15 cellular contexts compared by ENCODE assay signal in genomic region chr20:56181593-56181992, GRCh38.
DNase-seq lines count a peak whose midpoint lies in the region; ATAC-seq and TF ChIP-seq lines count a peak whose summit lies in the region.
"Had no signal": no experiment of that assay in that cellular context is flagged by ENCODE, and none has a peak within 500 bp of the region (broad histone marks: within the 10 kb centered on the region; RNA-seq: fewer than 3 reads in every experiment).

No MANE protein-coding gene starts in this region.

- H4K20me1 ChIP-seq in DND-41 (ENCODE audit: insufficient read depth, low read length), result no peaks in the 10 kb centered on the region
- H4K20me1 ChIP-seq in OCI-LY7 (ENCODE audit: insufficient read depth, low read length), result no peaks in the 10 kb centered on the region

- intact Hi-C loops in OCI-LY7 (cut with micrococcal nuclease; ENCODE audit: unreplicated experiment), result no loop called here

- no peak overlapping the region for H3K4me3 ChIP-seq in DND-41 (ENCODE audit: low read depth in 1 of 2, low read length in 2 of 2)
- H3K4me3 ChIP-seq in OCI-LY7 (ENCODE audit: low read depth, low read length, poor library complexity, severe bottlenecking), result no peak overlapping the region
- no peak overlapping the region for H3K4me3 ChIP-seq in epithelial cell of proximal tubule (ENCODE audit: low read depth, low read length)
- no peak overlapping the region for H3K4me3 ChIP-seq in mesendoderm (ENCODE audit: low read length)

- H4K5ac ChIP-seq in mesendoderm (ENCODE audit: low read length), result no peak overlapping the region

- H3K4me1 Mint-ChIP-seq in activated CD4-positive, alpha-beta memory T cell treated with anti-CD3 and anti-CD28 coated beads, Interleukin-2, amount 10 ng/mL, durations not matched to agents 7 days and 5 days, result no peaks in the 10 kb centered on the region
- H3K4me1 Mint-ChIP-seq: activated naive CD4-positive, alpha-beta T cell treated with anti-CD3 and anti-CD28 coated beads, Interleukin-2, amount 50 U/mL, for 24 hours; nephron had no signal

- H2AFZ ChIP-seq in DND-41 (ENCODE audit: low read depth, low read length) (no peak overlapping the region), OCI-LY7 (ENCODE audit: low read length) (no peak overlapping the region)

- H3K36me3 Mint-ChIP-seq in activated CD4-positive, alpha-beta memory T cell treated with anti-CD3 and anti-CD28 coated beads, Interleukin-2, amount 10 ng/mL, durations not matched to agents 7 days and 5 days (ENCODE audit: low read depth), result no peaks in the 10 kb centered on the region
- H3K36me3 Mint-ChIP-seq: activated naive CD4-positive, alpha-beta T cell treated with anti-CD3 and anti-CD28 coated beads, Interleukin-2, amount 50 U/mL, for 24 hours had no signal

- H3K9me3 ChIP-seq in DND-41 (ENCODE audit: insufficient read depth, low read length, severe bottlenecking) (no peaks in the 10 kb centered on the region), OCI-LY7 (ENCODE audit: low read length) (no peaks in the 10 kb centered on the region)

- CTCF ChIA-PET in OCI-LY7 (lab: Charles Lee; ENCODE audit: unreplicated experiment), result no interaction called here
- CTCF ChIA-PET in activated CD4-positive, alpha-beta memory T cell treated with anti-CD3 and anti-CD28 coated beads, Interleukin-2, amount 10 ng/mL, durations not matched to agents 7 days and 5 days (lab: Charles Lee), result no interaction called here

- H4K8ac ChIP-seq in mesendoderm (ENCODE audit: low read depth, low read length), result no peak overlapping the region

- POLR2A ChIA-PET in OCI-LY7 (lab: Charles Lee), result no interaction called here
- POLR2A ChIA-PET in activated CD4-positive, alpha-beta memory T cell treated with anti-CD3 and anti-CD28 coated beads, Interleukin-2, amount 10 ng/mL, durations not matched to agents 7 days and 5 days (lab: Charles Lee), result no interaction called here

- H2BK15ac ChIP-seq in mesendoderm (replicated peaks; ENCODE audit: low read depth), result no peak overlapping the region

- DNase-seq in DND-41 (no peak), OCI-LY7 (ENCODE audit: low spot score) (no peak), epithelial cell of proximal tubule (ENCODE audit: low read depth) (no peak), mesendoderm (peak; percentile 5), NCI-H146 treated with DMSO at 0.1 percent for 48 hours (lab: John Stamatoyannopoulos, UW; ENCODE audit: unreplicated experiment) (no peak)
- no peak for DNase-seq in activated CD4-positive, alpha-beta memory T cell treated with anti-CD3 and anti-CD28 coated beads, Interleukin-2, amount 10 ng/mL, durations not matched to agents 7 days and 5 days
- no peak for DNase-seq in stimulated activated CD4-positive, alpha-beta T cell treated with anti-CD3 and anti-CD28 coated beads, Interleukin-4, amount 100 ng/mL, for 1 hour
- DNase-seq: activated CD4-positive, alpha-beta T cell treated with anti-CD3 and anti-CD28 coated beads for 4 hours; effector CD8-positive, alpha-beta T cell; Kasumi-1; NCI-H1436; substantia nigra had no signal

- H3K9me3 Mint-ChIP-seq in activated CD4-positive, alpha-beta memory T cell treated with anti-CD3 and anti-CD28 coated beads, Interleukin-2, amount 10 ng/mL, durations not matched to agents 7 days and 5 days, result no peaks in the 10 kb centered on the region
- H3K9me3 Mint-ChIP-seq: activated naive CD4-positive, alpha-beta T cell treated with anti-CD3 and anti-CD28 coated beads, Interleukin-2, amount 50 U/mL, for 24 hours had no signal

- no peak overlapping the region for H3K56ac ChIP-seq in mesendoderm (ENCODE audit: low read length)

- WGBS in mesendoderm (ENCODE audit: extremely low coverage, insufficient coverage, low lambda C conversion rate), result no CpG with 5 or more reads among the region's 1 CpG

- no peak overlapping the region for H3K4me2 ChIP-seq in DND-41 (ENCODE audit: insufficient read depth, low read length)
- H3K4me2 ChIP-seq in OCI-LY7 (ENCODE audit: low read length), result no peak overlapping the region
- no peak overlapping the region for H3K4me2 ChIP-seq in mesendoderm (ENCODE audit: low read length)

- H2BK120ac ChIP-seq in mesendoderm (ENCODE audit: low read depth, low read length), result no peak overlapping the region

- H3K79me1 ChIP-seq in mesendoderm (ENCODE audit: low read length), result no peaks in the 10 kb centered on the region

- H3K18ac ChIP-seq in mesendoderm (ENCODE audit: low read length), result no peak overlapping the region

- H2BK5ac ChIP-seq in mesendoderm (ENCODE audit: low read length), result no peak overlapping the region

- H3K9me2 ChIP-seq in OCI-LY7 (ENCODE audit: insufficient read depth, low read length), result no peaks in the 10 kb centered on the region

- H3K9ac ChIP-seq in DND-41 (ENCODE audit: low read depth, low read length) (no peak overlapping the region), mesendoderm (ENCODE audit: low read length) (no peak overlapping the region)

- H3K27me3 ChIP-seq in DND-41 (ENCODE audit: insufficient read depth, low read length, poor library complexity) (no peaks in the 10 kb centered on the region), mesendoderm (ENCODE audit: insufficient read depth, low read length, poor library complexity) (no peaks in the 10 kb centered on the region)

- H3K27ac Mint-ChIP-seq in activated CD4-positive, alpha-beta memory T cell treated with anti-CD3 and anti-CD28 coated beads, Interleukin-2, amount 10 ng/mL, durations not matched to agents 7 days and 5 days, result no peak overlapping the region
- H3K27ac Mint-ChIP-seq: activated naive CD4-positive, alpha-beta T cell treated with anti-CD3 and anti-CD28 coated beads, Interleukin-2, amount 50 U/mL, for 24 hours; nephron had no signal

- H3K4ac ChIP-seq in mesendoderm (ENCODE audit: low read depth, low read length), result no peak overlapping the region

- H3K27ac ChIP-seq in DND-41 (ENCODE audit: low read length), result no peak overlapping the region
- no peak overlapping the region for H3K27ac ChIP-seq in OCI-LY7 (ENCODE audit: low read depth, low read length, poor library complexity, severe bottlenecking)
- H3K27ac ChIP-seq in mesendoderm (ENCODE audit: low read depth, low read length), result no peak overlapping the region

- H3K4me3 Mint-ChIP-seq in activated CD4-positive, alpha-beta memory T cell treated with anti-CD3 and anti-CD28 coated beads, Interleukin-2, amount 10 ng/mL, durations not matched to agents 7 days and 5 days, result no peak overlapping the region
- H3K4me3 Mint-ChIP-seq: activated naive CD4-positive, alpha-beta T cell treated with anti-CD3 and anti-CD28 coated beads, Interleukin-2, amount 50 U/mL, for 24 hours; nephron had no signal

- H2AK5ac ChIP-seq in mesendoderm (ENCODE audit: low read length), result no peak overlapping the region

- H3K36me3 ChIP-seq in DND-41 (ENCODE audit: insufficient read depth, low read length), result no peaks in the 10 kb centered on the region
- H3K36me3 ChIP-seq in OCI-LY7 (ENCODE audit: insufficient read depth, low read length), result no peaks in the 10 kb centered on the region
- no peaks in the 10 kb centered on the region for H3K36me3 ChIP-seq in mesendoderm (ENCODE audit: control insufficient read depth, insufficient read depth, low read length)

- TF ChIP-seq CTCF in DND-41 (IDR thresholded peaks at IDR 0.05; ENCODE audit: borderline replicate concordance, extremely low read depth, low read length, poor library complexity, severe bottlenecking) (peak; percentile 30), OCI-LY7 (conservative IDR thresholded peaks at IDR 0.05; ENCODE audit: low read length) (0 out of 2 replicates have a peak, but pooled peaks have one; percentile 19), epithelial cell of proximal tubule (conservative IDR thresholded peaks at IDR 0.05; ENCODE audit: low read depth, low read length) (peak; percentile 51)

- no peak overlapping the region for H3K23ac ChIP-seq in mesendoderm (ENCODE audit: low read length)

- ATAC-seq in DND-41 (ENCODE audit: insufficient read depth, low read depth) (no peak), HG03280 (IDR thresholded peaks at IDR 0.05; ENCODE audit: unreplicated experiment) (no peak)

- H3K4me1 ChIP-seq in DND-41 (ENCODE audit: insufficient read depth, low read length) (no peaks in the 10 kb centered on the region), OCI-LY7 (ENCODE audit: insufficient read depth, low read length, poor library complexity, severe bottlenecking) (no peaks in the 10 kb centered on the region), mesendoderm (ENCODE audit: control insufficient read depth, low read depth, low read length) (no peaks in the 10 kb centered on the region)

- H3K79me2 ChIP-seq in DND-41 (ENCODE audit: insufficient read depth, low read length) (no peaks in the 10 kb centered on the region), OCI-LY7 (ENCODE audit: insufficient read depth, low read depth, low read length) (no peaks in the 10 kb centered on the region), mesendoderm (ENCODE audit: control insufficient read depth, insufficient read depth, low read length) (no peaks in the 10 kb centered on the region)

- no TSS peak for BruUV-seq in OCI-LY7 (replicated peaks; lab: Mats Ljungman, UMichigan)

- H3K27me3 Mint-ChIP-seq in activated CD4-positive, alpha-beta memory T cell treated with anti-CD3 and anti-CD28 coated beads, Interleukin-2, amount 10 ng/mL, durations not matched to agents 7 days and 5 days, result no peaks in the 10 kb centered on the region
